25 cellular contexts compared by ENCODE assay signal in genomic region chr9:111839981-111840380, GRCh38. TPM values are rescaled to one million over a fixed set of nuclear protein-coding genes. Genes with fewer than 3 reads are reported as not detected.
A peak's percentile ranks its signal among the peaks of the same experiment; 100 is the strongest.
DNase-seq lines count a peak whose midpoint lies in the region; ATAC-seq, FAIRE-seq and TF ChIP-seq lines count a peak whose summit lies in the region.
"Had no signal": no experiment of that assay in that cellular context is flagged by ENCODE, and none has a peak within 500 bp of the region (broad histone marks: within the 10 kb centered on the region; RNA-seq: fewer than 3 reads in every experiment).

No MANE protein-coding gene starts in this region.

- POLR2A ChIA-PET in IMR-90 (lab: Charles Lee; ENCODE audit: unreplicated experiment) = no interaction called here

- H2AK9ac ChIP-seq in IMR-90 (replicated peaks; ENCODE audit: low read depth, low read length, poor library complexity) = no peak overlapping the region

- no peak overlapping the region for H3K23ac ChIP-seq in IMR-90 (ENCODE audit: low read depth, low read length)

- TF ChIP-seq RAD21 in IMR-90 (IDR thresholded peaks at IDR 0.05; ENCODE audit: low read length) = no peak

- no peak for TF ChIP-seq CTCF in IMR-90 (conservative IDR thresholded peaks at IDR 0.05; ENCODE audit: low read depth, low read length)

- no peaks in the 10 kb centered on the region for H3K9me3 Mint-ChIP-seq in stimulated activated memory B cell treated with anti-CD40 and anti-IgM and Interleukin-4, amounts not matched to agents 10 μg/mL and 1 μg/mL and 100 μg/mL, for 72 hours
- H3K9me3 Mint-ChIP-seq: activated naive CD4-positive, alpha-beta T cell treated with anti-CD3 and anti-CD28 coated beads for 36 hours; activated T-cell treated with anti-CD3 and anti-CD28 coated beads, Interleukin-2, amount 50 U/mL, for 4 hours; CD8-positive, alpha-beta memory T cell; central memory CD8-positive, alpha-beta T cell; effector memory CD8-positive, alpha-beta T cell had no signal

- peak overlapping the region; percentile 79; the same call in 1 of the 2 replicates for H4K91ac ChIP-seq in IMR-90 (ENCODE audit: insufficient read depth, low read depth, low read length)

- H4K5ac ChIP-seq in IMR-90 (ENCODE audit: low read depth, low read length) = no peak overlapping the region

- H3K18ac ChIP-seq in IMR-90 (ENCODE audit: low read depth, low read length) = peak overlapping the region; percentile 88; the same call in 1 of the 2 replicates

- 0 out of 2 replicates have a peak overlapping the region, but pooled peaks have one; percentile 36 for H2BK20ac ChIP-seq in IMR-90 (ENCODE audit: low read depth, low read length)

- no peak overlapping the region for H2BK5ac ChIP-seq in IMR-90 (ENCODE audit: low read depth, low read length, poor library complexity, severe bottlenecking)

- no peak overlapping the region for H3K4me3 Mint-ChIP-seq in stimulated activated memory B cell treated with anti-CD40 and anti-IgM and Interleukin-4, amounts not matched to agents 10 μg/mL and 1 μg/mL and 100 μg/mL, for 72 hours
- H3K4me3 Mint-ChIP-seq: activated naive CD4-positive, alpha-beta T cell treated with anti-CD3 and anti-CD28 coated beads for 36 hours; activated T-cell treated with anti-CD3 and anti-CD28 coated beads, Interleukin-2, amount 50 U/mL, for 4 hours; CD8-positive, alpha-beta memory T cell; central memory CD8-positive, alpha-beta T cell; effector memory CD8-positive, alpha-beta T cell; T-cell had no signal

- peak overlapping the region; percentile 84; the same call in 1 of the 2 replicates for H3K27ac ChIP-seq in ACC112 (ENCODE audit: low read depth, low read length)
- 0 out of 2 replicates have a peak overlapping the region, but pooled peaks have one; percentile 28 for H3K27ac ChIP-seq in IMR-90 (ENCODE audit: insufficient read depth, low read length)
- H3K27ac ChIP-seq: foreskin keratinocyte had no signal

- WGBS in IMR-90 (ENCODE audit: extremely low coverage in 2 of 2, insufficient read length in 1 of 2), 2 experiments = no CpG with 5 or more reads among the region's 2 CpGs

- in situ Hi-C loops in IMR-90 (cut with MboI; ENCODE audit: low sequenced_read_pairs) = no loop called here

- no peaks in the 10 kb centered on the region for H3K36me3 Mint-ChIP-seq in stimulated activated memory B cell treated with anti-CD40 and anti-IgM and Interleukin-4, amounts not matched to agents 10 μg/mL and 1 μg/mL and 100 μg/mL, for 72 hours
- H3K36me3 Mint-ChIP-seq: T-cell had no signal

- no peak for FAIRE-seq in H54 (lab: Jason Lieb, UNC)

- TF ChIP-seq POLR2A in IMR-90 (IDR thresholded peaks at IDR 0.05; ENCODE audit: low read depth, low read length) (no peak), H54 (IDR thresholded peaks at IDR 0.05; ENCODE audit: low read depth, low read length) (no peak)

- no peaks in the 10 kb centered on the region for H3K27me3 Mint-ChIP-seq in stimulated activated memory B cell treated with anti-CD40 and anti-IgM and Interleukin-4, amounts not matched to agents 10 μg/mL and 1 μg/mL and 100 μg/mL, for 72 hours

- no peak overlapping the region; the same call in 2 of the 3 replicates for H2BK15ac ChIP-seq in IMR-90 (ENCODE audit: low read depth, low read length)

- peak overlapping the region; percentile 77; the same call in 1 of the 2 replicates for H2BK120ac ChIP-seq in IMR-90 (ENCODE audit: low read depth, low read length)

- 0 out of 4 replicates have a peak, but pooled peaks cover 0 to 3% of the 10 kb centered on the region in 2 experiments for H3K79me1 ChIP-seq in IMR-90 (ENCODE audit: low read depth in 1 of 2, low read length in 2 of 2)

- H3K14ac ChIP-seq in IMR-90 (replicated peaks; ENCODE audit: low read depth, low read length) = no peak overlapping the region

- H3K27ac Mint-ChIP-seq in stimulated activated memory B cell treated with anti-CD40 and anti-IgM and Interleukin-4, amounts not matched to agents 10 μg/mL and 1 μg/mL and 100 μg/mL, for 72 hours = no peak overlapping the region
- H3K27ac Mint-ChIP-seq: activated naive CD4-positive, alpha-beta T cell treated with anti-CD3 and anti-CD28 coated beads for 36 hours; CD8-positive, alpha-beta memory T cell; effector memory CD8-positive, alpha-beta T cell; T-cell had no signal

- ATAC-seq in IMR-90 (ENCODE audit: low read depth) = peak; percentile 47; the same call in 1 of the 2 replicates
- ATAC-seq in stimulated activated memory B cell treated with anti-CD40 and anti-IgM and Interleukin-4, amounts not matched to agents 10 μg/mL and 1 μg/mL and 100 μg/mL, for 72 hours = no peak
- ATAC-seq: activated T-cell treated with anti-CD3 and anti-CD28 coated beads, Interleukin-2, amount 50 U/mL, for 4 hours; effector memory CD8-positive, alpha-beta T cell; foreskin keratinocyte; HCT116; T-cell had no signal

- no peak overlapping the region for H3K4me2 ChIP-seq in IMR-90 (ENCODE audit: low read depth, low read length)

- H3K4me1 Mint-ChIP-seq in stimulated activated memory B cell treated with anti-CD40 and anti-IgM and Interleukin-4, amounts not matched to agents 10 μg/mL and 1 μg/mL and 100 μg/mL, for 72 hours = peaks cover 14% of the 10 kb centered on the region
- H3K4me1 Mint-ChIP-seq: central memory CD8-positive, alpha-beta T cell had no signal

- intact Hi-C loops in IMR-90 (cut with micrococcal nuclease) = no loop called here

- H3K27me3 ChIP-seq in ACC112 (ENCODE audit: insufficient read depth, low read length) = no peaks in the 10 kb centered on the region
- H3K27me3 ChIP-seq in IMR-90 (ENCODE audit: control insufficient read depth, insufficient read depth, low read length) = no peaks in the 10 kb centered on the region
- H3K27me3 ChIP-seq: foreskin keratinocyte had no signal

- no peaks in the 10 kb centered on the region for H4K20me1 ChIP-seq in IMR-90 (ENCODE audit: insufficient read depth, low read length)

- no peak overlapping the region for H4K8ac ChIP-seq in IMR-90 (ENCODE audit: low read depth in 2 of 2, low read length in 2 of 2)

- no peak overlapping the region for H3K4me3 ChIP-seq in ACC112 (ENCODE audit: low read depth, low read length)
- H3K4me3 ChIP-seq in IMR-90 (ENCODE audit: insufficient read depth, low read depth, low read length) = no peak overlapping the region

- no peak overlapping the region for H3K9ac ChIP-seq in IMR-90 (ENCODE audit: low read depth, low read length)

- H3K36me3 ChIP-seq in ACC112 (ENCODE audit: insufficient read depth, low read length) = no peaks in the 10 kb centered on the region
- H3K36me3 ChIP-seq in IMR-90 (ENCODE audit: control insufficient read depth, insufficient read depth, low read length) = no peaks in the 10 kb centered on the region

- no peak overlapping the region for H2AFZ ChIP-seq in ACC112 (ENCODE audit: low read length, unreplicated experiment)
- H2AFZ ChIP-seq in IMR-90 (replicated peaks; ENCODE audit: low read length, poor library complexity) = no peak overlapping the region

- H3K79me2 ChIP-seq in ACC112 (ENCODE audit: control insufficient read depth, insufficient read depth, low read length, unreplicated experiment) = no peaks in the 10 kb centered on the region

- CTCF ChIA-PET in IMR-90 (lab: Yijun Ruan, JAX) = no interaction called here

- no TSS peak for BruUV-seq in IMR-90 (replicated peaks; lab: Mats Ljungman, UMichigan)

- H3K4ac ChIP-seq in IMR-90 (ENCODE audit: low read depth, low read length) = no peak overlapping the region

- H3K9me1 ChIP-seq in IMR-90 (ENCODE audit: insufficient read depth, low read length) = peaks cover 7% of the 10 kb centered on the region; the same call in 1 of the 2 replicates

- dilution Hi-C loops in IMR-90 (cut with HindIII; ENCODE audit: low sequenced_read_pairs, unreplicated experiment) = no loop called here

- H3K9me3 ChIP-seq in IMR-90 (ENCODE audit: control insufficient read depth, insufficient read depth, low read length) = no peaks in the 10 kb centered on the region

- no peak overlapping the region for H3K56ac ChIP-seq in IMR-90 (ENCODE audit: extremely low read depth, insufficient read depth, low read length)

- DNase-seq in IMR-90 (peak; percentile 70), dedifferentiated amniotic fluid mesenchymal stem cell (ENCODE audit: extremely low spot score) (peak; percentile 49), iris pigment epithelial cell (ENCODE audit: low read depth) (peak; percentile 76), NCI-H2107 (lab: John Stamatoyannopoulos, UW) (no peak), H54 (ENCODE audit: insufficient read length, low spot score) (no peak), GDM1 (lab: John Stamatoyannopoulos, UW) (no peak)
- DNase-seq: activated CD8-positive, alpha-beta memory T cell treated with anti-CD3 and anti-CD28 coated beads for 24 hours; activated naive CD4-positive, alpha-beta T cell treated with anti-CD3 and anti-CD28 coated beads for 36 hours; activated T-cell treated with anti-CD3 and anti-CD28 coated beads, Interleukin-2, amount 50 U/mL, for 4 hours; CD8-positive, alpha-beta memory T cell; effector memory CD8-positive, alpha-beta T cell; NCI-H1694 treated with DMSO at 0.1 percent for 48 hours; NCI-H82; SHP77; stimulated activated CD4-positive, alpha-beta T cell treated with anti-CD3 and anti-CD28 coated beads, Interleukin-15, amount 100 ng/mL, for 24 hours; T-cell had no signal

- H3K4me1 ChIP-seq in ACC112 (ENCODE audit: control insufficient read depth, insufficient read depth, low read length, unreplicated experiment) = peaks cover 38% of the 10 kb centered on the region
- H3K4me1 ChIP-seq in IMR-90 (ENCODE audit: control insufficient read depth, insufficient read depth, low read length) = no peaks in the 10 kb centered on the region; the same call in 1 of the 2 replicates

- H2AK5ac ChIP-seq in IMR-90 (ENCODE audit: low read depth, low read length) = no peak overlapping the region

TF ChIP-seq in IMR-90, 13 proteins besides CTCF, POLR2A, EP300 and RAD21:
- TF ChIP-seq FOS (IDR thresholded peaks at IDR 0.05; ENCODE audit: low read depth, low read length) (no peak), CEBPB (IDR thresholded peaks at IDR 0.05; ENCODE audit: low read depth, low read length) (peak; percentile 96)

RNA-seq across cellular contexts. Expression of gene SHOC1, which starts 45.2 kb away (rescaled TPM):
- total RNA-seq in IMR-90 (2012; rRNA removed) = not detected in 2 replicates
- 0.03 TPM in 1 of 2 replicates, not detected in the other for polyA plus RNA-seq in IMR-90 (2012; rRNA removed)
- polyA plus RNA-seq in IMR-90 (2012; cell fraction: cytosol; rRNA removed) = not detected in 2 replicates
- 0.13 TPM in 1 of 2 replicates, not detected in the other for polyA plus RNA-seq in IMR-90 (2012; cell fraction: nucleus; rRNA removed; ENCODE audit: low replicate concordance)
- total RNA-seq: activated naive CD4-positive, alpha-beta T cell treated with anti-CD3 and anti-CD28 coated beads for 36 hours; activated T-cell treated with anti-CD3 and anti-CD28 coated beads, Interleukin-2, amount 50 U/mL, for 4 hours; CD8-positive, alpha-beta memory T cell; kidney epithelial cell; myocyte; OCI-LY7; T-cell had no signal
- polyA plus RNA-seq: aorta; CD8-positive, alpha-beta memory T cell had no signal

RNA-seq across cellular contexts. Expression of gene UGCG, which starts 56.6 kb away (rescaled TPM):
- 104 and 234 TPM in 2 replicates for total RNA-seq in IMR-90 (2012; rRNA removed)
- 70.8 and 84.2 TPM in 2 replicates for polyA plus RNA-seq in IMR-90 (2012; rRNA removed)
- polyA plus RNA-seq in IMR-90 (2012; cell fraction: cytosol; rRNA removed) = 24.9 and 26.2 TPM in 2 replicates
- 14.6 and 101 TPM in 2 replicates for polyA plus RNA-seq in IMR-90 (2012; cell fraction: nucleus; rRNA removed; ENCODE audit: low replicate concordance)

Comparison
In these comparisons a context has a peak if more than half of its experiments do, and no peak if none do; other contexts are left out.
1. DNase-seq: peak in IMR-90 (single experiment), dedifferentiated amniotic fluid mesenchymal stem cell (single experiment) and iris pigment epithelial cell (single experiment); none in NCI-H2107 (single experiment), H54 (single experiment) and GDM1 (single experiment).